2 cellular contexts compared by ENCODE assay signal in genomic region chr6:21258665-21259064, GRCh38.
TF ChIP-seq lines count a peak whose summit lies in the region.

No MANE protein-coding gene starts in this region.

TF ChIP-seq in HepG2, 621 proteins besides CTCF, POLR2A, EP300 and RAD21:
- TF ChIP-seq THAP11 (CRISPR knock-in tag; IDR thresholded peaks at IDR 0.05) (peak; percentile 58), ZNF780A (CRISPR knock-in tag; IDR thresholded peaks at IDR 0.05) (no peak), MAFK (conservative IDR thresholded peaks at IDR 0.05 in 1 of 2, IDR thresholded peaks at IDR 0.05 in 1 of 2; ENCODE audit: low read length in 2 of 2) (peak; percentile 59 to 75), ZNF362 (CRISPR knock-in tag; IDR thresholded peaks at IDR 0.05; ENCODE audit: borderline replicate concordance) (no peak), MAFF (IDR thresholded peaks at IDR 0.05; ENCODE audit: low read depth, low read length) (peak; percentile 54), ZNF143 (CRISPR knock-in tag; IDR thresholded peaks at IDR 0.05) (peak; percentile 59), MZF1 (CRISPR knock-in tag; IDR thresholded peaks at IDR 0.05; ENCODE audit: borderline replicate concordance) (no peak)
TF ChIP-seq in HepG2: peak in this region for 4.

TF ChIP-seq in H1, 55 proteins besides CTCF, POLR2A, EP300 and RAD21:
- TF ChIP-seq TBP (IDR thresholded peaks at IDR 0.05; ENCODE audit: low read depth, low read length) (no peak), BCL11A (IDR thresholded peaks at IDR 0.05; ENCODE audit: low read depth in 2 of 2, low read length in 2 of 2) (no peak), CEBPB (IDR thresholded peaks at IDR 0.05; ENCODE audit: low read depth, low read length) (no peak), CHD7 (IDR thresholded peaks at IDR 0.05; ENCODE audit: insufficient replicate concordance, low read length) (no peak), SIX5 (IDR thresholded peaks at IDR 0.05; ENCODE audit: low read depth, low read length) (peak; percentile 24; the same call in 1 of the 2 replicates), MAFK (IDR thresholded peaks at IDR 0.05; ENCODE audit: low read depth, low read length) (peak; percentile 67), CTBP2 (IDR thresholded peaks at IDR 0.05; ENCODE audit: borderline replicate concordance, insufficient read depth, insufficient read length, low read length) (no peak), MAX (IDR thresholded peaks at IDR 0.05) (0 out of 2 replicates have a peak, but pooled peaks have one; percentile 18), SP2 (IDR thresholded peaks at IDR 0.05; ENCODE audit: low read length) (no peak), SIRT6 (IDR thresholded peaks at IDR 0.05; ENCODE audit: low read length) (no peak), USF2 (IDR thresholded peaks at IDR 0.05; ENCODE audit: low read length) (peak; percentile 44), CBX8 (IDR thresholded peaks at IDR 0.05; ENCODE audit: borderline replicate concordance, low read depth, low read length) (no peak)
